Comparison of ENCODE assay signal across 25 cellular contexts in genomic region chr22:47295226-47295901, GRCh38.
"Had no signal": no experiment of that assay in that cellular context is flagged by ENCODE, and none has a peak within 500 bp of the region (broad histone marks: within the 10 kb centered on the region; RNA-seq: fewer than 3 reads in every experiment).

No MANE protein-coding gene starts in this region.

- H3K27ac Mint-ChIP-seq: activated naive CD4-positive, alpha-beta T cell treated with anti-CD3 and anti-CD28 coated beads for 36 hours; activated naive CD8-positive, alpha-beta T cell treated with anti-CD3 and anti-CD28 coated beads, Interleukin-2, amount 10 ng/mL, durations not matched to agents 7 days and 5 days; activated T-cell treated with anti-CD3 and anti-CD28 coated beads, Interleukin-2, amount 50 U/mL, for 72 hours; effector memory CD8-positive, alpha-beta T cell; natural killer cell treated with Interleukin-12 subunit alpha and Interleukin-12 subunit beta and Interleukin-15 and Interleukin-18, amount 100 ng/mL, for 72 hours; stimulated activated memory B cell treated with anti-CD40 and anti-IgM and Interleukin-4, amounts not matched to agents 10 μg/mL and 1 μg/mL and 100 μg/mL, for 72 hours had no signal

- H3K4me1 Mint-ChIP-seq: activated naive CD8-positive, alpha-beta T cell treated with anti-CD3 and anti-CD28 coated beads, Interleukin-2, amount 10 ng/mL, durations not matched to agents 7 days and 5 days; stimulated activated memory B cell treated with anti-CD40 and anti-IgM and Interleukin-4, amounts not matched to agents 10 μg/mL and 1 μg/mL and 100 μg/mL, for 72 hours had no signal

- H3K4me3 Mint-ChIP-seq: activated naive CD4-positive, alpha-beta T cell treated with anti-CD3 and anti-CD28 coated beads for 36 hours; activated naive CD8-positive, alpha-beta T cell treated with anti-CD3 and anti-CD28 coated beads, Interleukin-2, amount 10 ng/mL, durations not matched to agents 7 days and 5 days; activated T-cell treated with anti-CD3 and anti-CD28 coated beads, Interleukin-2, amount 50 U/mL, for 72 hours; effector memory CD8-positive, alpha-beta T cell; natural killer cell treated with Interleukin-12 subunit alpha and Interleukin-12 subunit beta and Interleukin-15 and Interleukin-18, amount 100 ng/mL, for 72 hours; stimulated activated memory B cell treated with anti-CD40 and anti-IgM and Interleukin-4, amounts not matched to agents 10 μg/mL and 1 μg/mL and 100 μg/mL, for 72 hours had no signal

- H3K27me3 ChIP-seq: colonic mucosa, pancreas, right lobe of liver, upper lobe of left lung had no signal

- H3K4me3 ChIP-seq: breast epithelium, colonic mucosa, dorsolateral prefrontal cortex, esophagus squamous epithelium, gastrocnemius medialis, pancreas, psoas muscle, right lobe of liver, upper lobe of left lung had no signal

- ATAC-seq: activated T-cell treated with anti-CD3 and anti-CD28 coated beads, Interleukin-2, amount 50 U/mL, for 72 hours; effector memory CD8-positive, alpha-beta T cell; gastrocnemius medialis; left ventricle myocardium superior; natural killer cell treated with Interleukin-12 subunit alpha and Interleukin-12 subunit beta and Interleukin-15 and Interleukin-18, amount 100 ng/mL, for 72 hours; pancreas; psoas muscle; right lobe of liver; stimulated activated memory B cell treated with anti-CD40 and anti-IgM and Interleukin-4, amounts not matched to agents 10 μg/mL and 1 μg/mL and 100 μg/mL, for 72 hours had no signal

- H3K9me3 ChIP-seq: breast epithelium, colonic mucosa, esophagus squamous epithelium, gastrocnemius medialis, pancreas, psoas muscle, right lobe of liver, upper lobe of left lung had no signal

- H3K36me3 Mint-ChIP-seq: activated naive CD8-positive, alpha-beta T cell treated with anti-CD3 and anti-CD28 coated beads, Interleukin-2, amount 10 ng/mL, durations not matched to agents 7 days and 5 days; natural killer cell treated with Interleukin-12 subunit alpha and Interleukin-12 subunit beta and Interleukin-15 and Interleukin-18, amount 100 ng/mL, for 72 hours; stimulated activated memory B cell treated with anti-CD40 and anti-IgM and Interleukin-4, amounts not matched to agents 10 μg/mL and 1 μg/mL and 100 μg/mL, for 72 hours had no signal

- H3K9me3 Mint-ChIP-seq: activated naive CD4-positive, alpha-beta T cell treated with anti-CD3 and anti-CD28 coated beads for 36 hours; activated naive CD8-positive, alpha-beta T cell treated with anti-CD3 and anti-CD28 coated beads, Interleukin-2, amount 10 ng/mL, durations not matched to agents 7 days and 5 days; activated T-cell treated with anti-CD3 and anti-CD28 coated beads, Interleukin-2, amount 50 U/mL, for 72 hours; natural killer cell treated with Interleukin-12 subunit alpha and Interleukin-12 subunit beta and Interleukin-15 and Interleukin-18, amount 100 ng/mL, for 72 hours; stimulated activated memory B cell treated with anti-CD40 and anti-IgM and Interleukin-4, amounts not matched to agents 10 μg/mL and 1 μg/mL and 100 μg/mL, for 72 hours had no signal

- H3K27me3 Mint-ChIP-seq: activated naive CD8-positive, alpha-beta T cell treated with anti-CD3 and anti-CD28 coated beads, Interleukin-2, amount 10 ng/mL, durations not matched to agents 7 days and 5 days had no signal

- H3K4me1 ChIP-seq: breast epithelium, colonic mucosa, gastrocnemius medialis, pancreas, psoas muscle had no signal

- H3K27ac ChIP-seq: breast epithelium, colonic mucosa, dorsolateral prefrontal cortex, esophagus squamous epithelium, gastrocnemius medialis, pancreas, psoas muscle, right lobe of liver, upper lobe of left lung had no signal

- DNase-seq: activated CD4-positive, alpha-beta T cell treated with anti-CD3 and anti-CD28 coated beads for 1 hour; activated CD4-positive, alpha-beta T cell treated with anti-CD3 and anti-CD28 coated beads, Interleukin-2, amount 50 U/mL, for 1 hour; activated effector memory CD4-positive, alpha-beta T cell treated with Interleukin-2 at 50 U/mL for 16 hours; activated naive CD4-positive, alpha-beta T cell treated with anti-CD3 and anti-CD28 coated beads for 36 hours; activated naive CD8-positive, alpha-beta T cell treated with anti-CD3 and anti-CD28 coated beads, Interleukin-2, amount 10 ng/mL, durations not matched to agents 7 days and 5 days; activated T-cell treated with anti-CD3 and anti-CD28 coated beads, Interleukin-2, amount 50 U/mL, for 72 hours; amniotic stem cell; colonic mucosa; effector memory CD8-positive, alpha-beta T cell; esophagus squamous epithelium; gastrocnemius medialis; hippocampal formation; kidney glomerular epithelial cell; left ventricle myocardium superior; right lobe of liver; small intestine; stimulated activated CD4-positive, alpha-beta T cell treated with anti-CD3 and anti-CD28 coated beads, Interleukin-15, amount 100 ng/mL, for 24 hours; T-helper 1 cell; upper lobe of left lung had no signal

- H3K36me3 ChIP-seq: breast epithelium, colonic mucosa, esophagus squamous epithelium, gastrocnemius medialis, pancreas, right lobe of liver, upper lobe of left lung had no signal
